ENCODE assay signal across 18 cellular contexts in the genomic region with DNA sequence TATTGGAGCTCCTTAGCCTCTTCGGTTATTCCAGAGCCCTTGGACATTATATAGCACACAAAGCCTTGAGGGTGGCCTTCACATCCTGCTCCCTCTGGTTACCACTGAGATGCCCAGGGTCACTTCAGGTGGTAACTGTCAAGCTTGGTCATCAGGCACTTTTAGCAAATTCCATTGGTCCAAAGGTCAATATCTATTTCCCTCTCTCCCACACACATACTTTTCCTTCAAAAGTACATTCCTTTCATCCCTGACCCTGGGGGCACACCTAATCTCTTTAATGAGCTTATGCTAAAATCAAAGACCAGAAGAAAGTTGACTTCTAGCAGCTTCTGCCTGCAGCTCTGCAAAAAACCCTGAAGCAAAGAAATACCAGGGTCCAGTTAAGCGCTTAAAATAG.
A peak's percentile ranks its signal among the peaks of the same experiment; 100 is the strongest.
DNase-seq lines count a peak whose midpoint lies in the region; ATAC-seq lines count a peak whose summit lies in the region.
"Had no signal": no experiment of that assay in that cellular context is flagged by ENCODE, and none has a peak within 500 bp of the region (broad histone marks: within the 10 kb centered on the region; RNA-seq: fewer than 3 reads in every experiment).

No MANE protein-coding gene starts in this region.

- DNase-seq in ELF-1 (ENCODE audit: low read depth, low spot score) = peak; percentile 60
- peak; percentile 47 for DNase-seq in SW480 (ENCODE audit: low spot score)
- DNase-seq in kidney glomerular epithelial cell (lab: John Stamatoyannopoulos, UW) = peak; percentile 7
- DNase-seq in renal cortical epithelial cell (ENCODE audit: low read depth) = peak; percentile 30
- no peak for DNase-seq in right cardiac atrium
- DNase-seq in DMS53 treated with DMSO at 0.1 percent for 48 hours (lab: John Stamatoyannopoulos, UW; ENCODE audit: unreplicated experiment) = no peak
- DNase-seq in putamen (ENCODE audit: low spot score) = no peak
- DNase-seq: DMS79 treated with DMSO at 0.1 percent for 48 hours, Kasumi-1, MG63, NCI-H1417, NCI-H1694 treated with DMSO at 0.1 percent for 48 hours, NCI-H2081 treated with DMSO at 0.1 percent for 48 hours, NCI-H2171 treated with DMSO at 0.1 percent for 48 hours, NCI-H524 treated with DMSO at 0.1 percent for 48 hours, SIG-M5, SK-N-SH had no signal

- WGBS in right cardiac atrium = 77% methylated on average over 2 of the region's 2 CpGs

- H3K27me3 ChIP-seq in right cardiac atrium (ENCODE audit: control insufficient read depth, insufficient read depth) = no peaks in the 10 kb centered on the region
- H3K27me3 ChIP-seq: MG63 had no signal

- intact Hi-C loops in right cardiac atrium (cut with DNase I) = no loop called here

- ATAC-seq in right cardiac atrium = no peak
- ATAC-seq: A549 had no signal

- H3K27ac ChIP-seq in right cardiac atrium (ENCODE audit: low read length) = no peak overlapping the region
- H3K27ac ChIP-seq: A549 had no signal

- H3K9me3 ChIP-seq in right cardiac atrium (ENCODE audit: control insufficient read depth, low read length) = no peaks in the 10 kb centered on the region
- H3K9me3 ChIP-seq: A549, SK-N-SH had no signal

- H3K4me1 ChIP-seq in right cardiac atrium (ENCODE audit: control insufficient read depth, insufficient read depth, low read length) = no peaks in the 10 kb centered on the region
- H3K4me1 ChIP-seq: A549 had no signal

- no peak overlapping the region for H3K4me3 ChIP-seq in right cardiac atrium (ENCODE audit: low read length)
- H3K4me3 ChIP-seq: A549, MG63 had no signal

Comparison
In these comparisons a context has a peak if more than half of its experiments do, and no peak if none do; other contexts are left out.
1. DNase-seq: peak in ELF-1 (single experiment), SW480 (single experiment), kidney glomerular epithelial cell (single experiment) and renal cortical epithelial cell (single experiment); none in right cardiac atrium (0 of 3), DMS53 treated with DMSO at 0.1 percent for 48 hours (single experiment) and putamen (single experiment).